1 cellular context compared by ENCODE assay signal in the genomic region with DNA sequence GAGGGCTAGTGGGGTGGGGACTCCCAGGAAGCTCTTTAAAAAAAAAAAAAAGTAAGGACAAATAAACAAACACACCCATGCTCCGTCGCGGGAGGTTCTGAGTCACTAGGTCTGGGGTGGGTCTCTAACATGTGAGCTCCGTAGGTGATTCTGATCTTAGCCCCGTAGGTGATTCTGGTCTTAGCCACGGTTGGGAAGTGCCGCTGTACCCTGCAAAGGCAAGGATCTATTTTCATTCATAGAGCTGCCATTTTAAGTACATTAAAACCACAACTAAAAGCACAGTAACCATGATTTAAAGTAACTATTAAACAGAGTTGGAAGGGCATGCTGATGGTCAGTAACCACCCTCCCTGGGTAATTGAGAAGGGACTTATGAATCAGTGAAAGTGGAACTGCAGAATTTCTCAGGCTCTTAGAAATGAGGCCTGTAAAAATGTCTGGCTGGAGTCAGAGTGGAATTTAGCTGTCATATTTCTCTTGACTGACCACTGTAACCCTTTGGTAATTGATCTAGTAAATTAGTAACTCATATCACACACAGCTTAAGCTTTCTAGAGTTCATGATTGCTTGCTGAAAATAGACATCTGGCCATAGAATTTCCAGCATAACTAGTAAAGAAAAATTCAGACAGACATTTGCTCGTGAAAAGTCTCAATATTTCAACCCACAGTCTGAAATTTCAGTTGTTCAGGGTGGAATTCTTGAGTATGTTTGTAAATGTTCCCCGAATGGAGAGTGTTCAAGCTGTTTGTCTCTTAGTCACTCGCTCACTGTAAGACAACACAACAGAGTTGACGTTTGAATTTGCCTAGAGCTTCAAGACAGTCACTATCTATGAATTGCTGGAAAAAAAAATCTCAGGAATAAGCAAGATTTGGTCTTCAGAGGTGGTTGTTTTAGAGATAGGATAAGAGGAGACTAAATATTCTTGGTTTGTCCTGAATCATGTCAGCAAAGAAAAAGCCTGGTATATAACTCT.
TF ChIP-seq lines count a peak whose summit lies in the region.

No MANE protein-coding gene starts in this region.

TF ChIP-seq in SK-N-SH, 30 proteins besides CTCF, POLR2A, EP300 and RAD21 (continued from another document):
- TF ChIP-seq, protein P1, sequence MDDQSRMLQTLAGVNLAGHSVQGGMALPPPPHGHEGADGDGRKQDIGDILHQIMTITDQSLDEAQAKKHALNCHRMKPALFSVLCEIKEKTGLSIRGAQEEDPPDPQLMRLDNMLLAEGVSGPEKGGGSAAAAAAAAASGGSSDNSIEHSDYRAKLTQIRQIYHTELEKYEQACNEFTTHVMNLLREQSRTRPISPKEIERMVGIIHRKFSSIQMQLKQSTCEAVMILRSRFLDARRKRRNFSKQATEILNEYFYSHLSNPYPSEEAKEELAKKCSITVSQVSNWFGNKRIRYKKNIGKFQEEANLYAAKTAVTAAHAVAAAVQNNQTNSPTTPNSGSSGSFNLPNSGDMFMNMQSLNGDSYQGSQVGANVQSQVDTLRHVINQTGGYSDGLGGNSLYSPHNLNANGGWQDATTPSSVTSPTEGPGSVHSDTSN (IDR thresholded peaks at IDR 0.05): no peak
- TF ChIP-seq YY1 (IDR thresholded peaks at IDR 0.05; ENCODE audit: low read depth): no peak
- TF ChIP-seq MEF2A (IDR thresholded peaks at IDR 0.05; ENCODE audit: borderline replicate concordance, low read depth): no peak
- no peak for TF ChIP-seq FOSL2 (IDR thresholded peaks at IDR 0.05; ENCODE audit: borderline replicate concordance, low read depth)
- TF ChIP-seq, protein P2, sequence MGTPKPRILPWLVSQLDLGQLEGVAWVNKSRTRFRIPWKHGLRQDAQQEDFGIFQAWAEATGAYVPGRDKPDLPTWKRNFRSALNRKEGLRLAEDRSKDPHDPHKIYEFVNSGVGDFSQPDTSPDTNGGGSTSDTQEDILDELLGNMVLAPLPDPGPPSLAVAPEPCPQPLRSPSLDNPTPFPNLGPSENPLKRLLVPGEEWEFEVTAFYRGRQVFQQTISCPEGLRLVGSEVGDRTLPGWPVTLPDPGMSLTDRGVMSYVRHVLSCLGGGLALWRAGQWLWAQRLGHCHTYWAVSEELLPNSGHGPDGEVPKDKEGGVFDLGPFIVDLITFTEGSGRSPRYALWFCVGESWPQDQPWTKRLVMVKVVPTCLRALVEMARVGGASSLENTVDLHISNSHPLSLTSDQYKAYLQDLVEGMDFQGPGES (IDR thresholded peaks at IDR 0.05; ENCODE audit: low read depth, low read length): no peak
- TF ChIP-seq MXI1 (IDR thresholded peaks at IDR 0.05; ENCODE audit: low read depth, low read length): no peak
- no peak for TF ChIP-seq GABPA (IDR thresholded peaks at IDR 0.05; ENCODE audit: low read depth)
- TF ChIP-seq JUND (IDR thresholded peaks at IDR 0.05): no peak
